ENCODE assay signal across 25 cellular contexts in the genomic region with DNA sequence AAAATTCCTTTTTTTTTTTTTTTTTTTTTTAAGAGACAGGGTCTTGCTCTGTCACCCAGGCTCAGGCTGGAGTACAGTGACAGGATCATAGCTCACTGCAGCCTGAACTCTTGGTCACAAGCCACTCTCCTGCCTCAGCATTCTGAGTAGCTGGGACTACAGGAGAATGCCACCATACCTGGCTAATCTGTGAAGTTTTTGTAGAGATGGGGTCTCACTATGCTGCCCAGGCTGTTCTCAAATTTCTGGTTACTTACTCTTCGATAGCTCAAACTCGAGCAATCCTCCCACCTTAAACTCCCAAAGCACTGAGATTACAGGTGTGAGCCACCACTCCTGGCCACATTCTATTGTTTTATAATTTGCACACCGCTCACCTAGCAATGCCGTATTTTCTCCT.
"Had no signal": no experiment of that assay in that cellular context is flagged by ENCODE, and none has a peak within 500 bp of the region (broad histone marks: within the 10 kb centered on the region; RNA-seq: fewer than 3 reads in every experiment).

No MANE protein-coding gene starts in this region.

- H3K27me3 ChIP-seq: breast epithelium, esophagus squamous epithelium, gastrocnemius medialis, stomach, suprapubic skin, tibial nerve had no signal

- H3K9me3 ChIP-seq: breast epithelium, esophagus squamous epithelium, gastrocnemius medialis, left ventricle myocardium inferior, stomach, suprapubic skin, tibial nerve had no signal

- H3K4me1 ChIP-seq: breast epithelium, esophagus squamous epithelium, gastrocnemius medialis, parathyroid adenoma, suprapubic skin had no signal

- H3K4me1 Mint-ChIP-seq: endodermal cell; stimulated activated memory B cell treated with anti-CD40 and anti-IgM and Interleukin-4, amounts not matched to agents 10 μg/mL and 1 μg/mL and 100 μg/mL, for 72 hours had no signal

- H3K27me3 Mint-ChIP-seq: activated CD4-positive, alpha-beta T cell treated with anti-CD3 and anti-CD28 coated beads, Interleukin-2, amount 10 ng/mL, durations not matched to agents 7 days and 5 days; activated CD8-positive, alpha-beta memory T cell treated with anti-CD3 and anti-CD28 coated beads, Interleukin-2, amount 10 ng/mL, durations not matched to agents 7 days and 5 days; activated CD8-positive, alpha-beta T cell treated with anti-CD3 and anti-CD28 coated beads for 36 hours; activated naive CD8-positive, alpha-beta T cell treated with anti-CD3 and anti-CD28 coated beads, Interleukin-2, amount 10 ng/mL, durations not matched to agents 7 days and 5 days; stimulated activated memory B cell treated with anti-CD40 and anti-IgM and Interleukin-4, amounts not matched to agents 10 μg/mL and 1 μg/mL and 100 μg/mL, for 72 hours had no signal

- H3K27ac Mint-ChIP-seq: activated CD4-positive, alpha-beta T cell treated with anti-CD3 and anti-CD28 coated beads, Interleukin-2, amount 10 ng/mL, durations not matched to agents 7 days and 5 days; activated CD8-positive, alpha-beta memory T cell treated with anti-CD3 and anti-CD28 coated beads, Interleukin-2, amount 10 ng/mL, durations not matched to agents 7 days and 5 days; activated naive CD8-positive, alpha-beta T cell treated with anti-CD3 and anti-CD28 coated beads, Interleukin-2, amount 10 ng/mL, durations not matched to agents 7 days and 5 days; endodermal cell; nephron had no signal

- DNase-seq: activated CD4-positive, alpha-beta T cell treated with anti-CD3 and anti-CD28 coated beads, Interleukin-2, amount 10 ng/mL, durations not matched to agents 7 days and 5 days; activated CD8-positive, alpha-beta memory T cell treated with anti-CD3 and anti-CD28 coated beads, Interleukin-2, amount 10 ng/mL, durations not matched to agents 7 days and 5 days; activated CD8-positive, alpha-beta T cell treated with anti-CD3 and anti-CD28 coated beads for 36 hours; activated naive CD4-positive, alpha-beta T cell; activated naive CD8-positive, alpha-beta T cell treated with anti-CD3 and anti-CD28 coated beads, Interleukin-2, amount 10 ng/mL, durations not matched to agents 7 days and 5 days; amniotic stem cell; endodermal cell; esophagus squamous epithelium; gastrocnemius medialis; hippocampal formation; left ventricle myocardium inferior; nucleus accumbens; small intestine; stimulated activated CD4-positive, alpha-beta T cell treated with anti-CD3 and anti-CD28 coated beads, Interleukin-2, amount 100 ng/mL, for 24 hours; stomach; T1000 had no signal

- H3K27ac ChIP-seq: breast epithelium, coronary artery, esophagus squamous epithelium, gastrocnemius medialis, left ventricle myocardium inferior, parathyroid adenoma, stomach, suprapubic skin, tibial nerve had no signal

- ATAC-seq: activated CD8-positive, alpha-beta memory T cell treated with anti-CD3 and anti-CD28 coated beads, Interleukin-2, amount 10 ng/mL, durations not matched to agents 7 days and 5 days; activated CD8-positive, alpha-beta T cell treated with anti-CD3 and anti-CD28 coated beads for 36 hours; gastrocnemius medialis; sciatic nerve; stimulated activated memory B cell treated with anti-CD40 and anti-IgM and Interleukin-4, amounts not matched to agents 10 μg/mL and 1 μg/mL and 100 μg/mL, for 72 hours had no signal

- H3K4me3 Mint-ChIP-seq: activated CD4-positive, alpha-beta T cell treated with anti-CD3 and anti-CD28 coated beads, Interleukin-2, amount 10 ng/mL, durations not matched to agents 7 days and 5 days; activated CD8-positive, alpha-beta memory T cell treated with anti-CD3 and anti-CD28 coated beads, Interleukin-2, amount 10 ng/mL, durations not matched to agents 7 days and 5 days; activated CD8-positive, alpha-beta T cell treated with anti-CD3 and anti-CD28 coated beads for 36 hours; activated naive CD8-positive, alpha-beta T cell treated with anti-CD3 and anti-CD28 coated beads, Interleukin-2, amount 10 ng/mL, durations not matched to agents 7 days and 5 days; endodermal cell; nephron; stimulated activated memory B cell treated with anti-CD40 and anti-IgM and Interleukin-4, amounts not matched to agents 10 μg/mL and 1 μg/mL and 100 μg/mL, for 72 hours had no signal

- H3K9me3 Mint-ChIP-seq: activated CD4-positive, alpha-beta T cell treated with anti-CD3 and anti-CD28 coated beads, Interleukin-2, amount 10 ng/mL, durations not matched to agents 7 days and 5 days; activated CD8-positive, alpha-beta T cell treated with anti-CD3 and anti-CD28 coated beads for 36 hours; activated naive CD8-positive, alpha-beta T cell treated with anti-CD3 and anti-CD28 coated beads, Interleukin-2, amount 10 ng/mL, durations not matched to agents 7 days and 5 days; activated T-helper 2 cell treated with anti-CD3 and anti-CD28 coated beads, Interferon-gamma antibody, Interleukin-2, Interleukin-4, amounts not matched to agents 10 μg/mL and 5 μg/mL and 100 μg/mL, durations not matched to agents 14 hours and 24 hours and 36 hours; endodermal cell; nephron; stimulated activated memory B cell treated with anti-CD40 and anti-IgM and Interleukin-4, amounts not matched to agents 10 μg/mL and 1 μg/mL and 100 μg/mL, for 72 hours had no signal

- H3K4me3 ChIP-seq: breast epithelium, coronary artery, esophagus squamous epithelium, gastrocnemius medialis, left ventricle myocardium inferior, stomach, suprapubic skin, tibial nerve had no signal
